9 cellular contexts compared by ENCODE assay signal in the genomic region with DNA sequence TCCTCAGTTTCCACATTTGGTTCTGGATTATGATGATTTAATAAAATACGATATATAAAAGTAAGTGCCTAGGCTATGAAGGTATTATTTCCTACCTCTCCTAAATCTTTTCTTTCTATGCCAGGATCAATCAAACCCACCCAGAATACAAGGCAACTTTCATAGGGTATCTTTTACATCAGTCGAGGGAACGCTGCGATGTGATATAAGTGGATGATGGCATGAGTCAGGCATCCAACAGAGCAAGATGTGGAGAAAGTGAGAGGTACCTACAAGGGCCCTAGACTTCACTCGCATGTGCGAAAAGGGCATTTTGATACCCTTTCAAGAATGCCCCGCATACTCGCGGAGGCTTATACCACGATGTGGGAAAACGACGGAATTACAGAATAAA. TPM values are rescaled to one million over a fixed set of nuclear protein-coding genes. Genes with fewer than 3 reads are reported as not detected.
A peak's percentile ranks its signal among the peaks of the same experiment; 100 is the strongest.
DNase-seq lines count a peak whose midpoint lies in the region; ATAC-seq and TF ChIP-seq lines count a peak whose summit lies in the region.
"Had no signal": no experiment of that assay in that cellular context is flagged by ENCODE, and none has a peak within 500 bp of the region (broad histone marks: within the 10 kb centered on the region; RNA-seq: fewer than 3 reads in every experiment).

No MANE protein-coding gene starts in this region.

- in situ Hi-C loops in gastrocnemius medialis (cut with MboI; ENCODE audit: low sequenced_read_pairs in 4 of 4): no loop called here

- no peaks in the 10 kb centered on the region for H3K27me3 ChIP-seq in gastrocnemius medialis
- H3K27me3 ChIP-seq: BLaER1 had no signal

- H3K4me3 ChIP-seq in SK-N-MC (peak overlapping the region; percentile 90), fibroblast of villous mesenchyme (ENCODE audit: low read depth, low read length) (peak overlapping the region; percentile 74), gastrocnemius medialis (peak overlapping the region; percentile 65 to 93 (median 89))
- H3K4me3 ChIP-seq: BLaER1 had no signal

- no peak overlapping the region for H3K9ac ChIP-seq in SK-N-MC (ENCODE audit: insufficient read length)
- H3K9ac ChIP-seq: BLaER1 had no signal

- TF ChIP-seq CTCF in fibroblast of villous mesenchyme (IDR thresholded peaks at IDR 0.05; ENCODE audit: insufficient read depth, low read depth, low read length): no peak
- TF ChIP-seq CTCF in gastrocnemius medialis (IDR thresholded peaks at IDR 0.05 in 4 of 5, conservative IDR thresholded peaks at IDR 0.05 in 1 of 5): no peak

- H3K9me3 ChIP-seq in SK-N-MC (ENCODE audit: low read depth, low read length) (no peaks in the 10 kb centered on the region), gastrocnemius medialis (no peaks in the 10 kb centered on the region)

- no peak for TF ChIP-seq POLR2A in gastrocnemius medialis (IDR thresholded peaks at IDR 0.05)

- peaks cover 13 to 17% of the 10 kb centered on the region in 2 donors for H3K4me1 ChIP-seq in gastrocnemius medialis
- H3K4me1 ChIP-seq: BLaER1 had no signal

- H3K27ac ChIP-seq in SK-N-MC (no peak overlapping the region), gastrocnemius medialis (peak overlapping the region; percentile 81 to 90 (median 86))
- H3K27ac ChIP-seq: BLaER1 had no signal

- DNase-seq in NCI-H1694 (lab: John Stamatoyannopoulos, UW): peak; percentile 60
- DNase-seq in NCI-H1694 treated with DMSO at 0.1 percent for 48 hours (lab: John Stamatoyannopoulos, UW): no peak
- DNase-seq in SK-N-MC (ENCODE audit: low read depth, low spot score): no peak
- no peak for DNase-seq in fibroblast of villous mesenchyme (ENCODE audit: low read depth)
- no peak for DNase-seq in gastrocnemius medialis
- no peak for DNase-seq in retina

- H3K36me3 ChIP-seq in SK-N-MC (ENCODE audit: insufficient read depth, low read length): no peaks in the 10 kb centered on the region
- H3K36me3 ChIP-seq in gastrocnemius medialis: no peaks in the 10 kb centered on the region
- H3K36me3 ChIP-seq: BLaER1 had no signal

- ATAC-seq in gastrocnemius medialis (peak; percentile 13 to 24), HG03108 (IDR thresholded peaks at IDR 0.05; ENCODE audit: unreplicated experiment) (no peak), HG02571 (IDR thresholded peaks at IDR 0.05; ENCODE audit: unreplicated experiment) (no peak)

- intact Hi-C loops in gastrocnemius medialis (cut with DNase I; ENCODE audit: low total_unique reads): loop anchor here (2.0 to 10.0 kb wide), 4 partner anchors 79 to 509 kb away; partner anchors contain the start of genes GNG5 and SPATA1

RNA-seq across cellular contexts. Expression of gene TTLL7, which starts 0.7 kb away (rescaled TPM):
- 7.7 and 9.1 TPM in 2 replicates for total RNA-seq in fibroblast of villous mesenchyme
- 10 to 100 TPM in 2 of 4 donors, 1 to 10 TPM in 2; 8.2 to 22.9 (median 12.3) TPM for total RNA-seq in gastrocnemius medialis

Comparison
In these comparisons a context has a peak if more than half of its experiments do, and no peak if none do; other contexts are left out.
1. ATAC-seq: peak in gastrocnemius medialis (2 of 2); none in HG03108 (single experiment) and HG02571 (single experiment).
2. Peak in every context shown above with its lines, with median percentiles within 50 percentile points of each other: H3K4me3 ChIP-seq.